21 cellular contexts compared by ENCODE assay signal in the genomic region with DNA sequence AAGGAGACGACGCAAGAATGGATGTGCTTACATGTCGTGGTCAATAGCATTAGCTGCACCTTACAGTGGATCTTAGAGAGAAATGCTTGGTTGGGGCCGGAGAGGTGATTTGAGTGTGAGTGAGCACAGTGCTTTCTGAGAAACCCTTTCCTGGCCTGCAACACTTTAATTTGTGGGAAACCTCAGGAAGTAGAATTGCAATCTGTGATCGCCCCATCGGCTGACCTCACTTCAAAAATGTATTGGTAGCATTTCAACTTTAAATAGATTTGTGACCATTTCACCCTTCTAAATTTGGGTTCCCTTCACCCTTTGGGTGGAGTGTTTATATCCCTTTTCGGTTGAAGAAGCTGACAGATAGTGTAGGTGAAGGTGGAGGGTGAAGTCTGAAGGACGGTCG. TPM values are rescaled to one million over a fixed set of nuclear protein-coding genes. Genes with fewer than 3 reads are reported as not detected.
A peak's percentile ranks its signal among the peaks of the same experiment; 100 is the strongest.
DNase-seq lines count a peak whose midpoint lies in the region; ATAC-seq and TF ChIP-seq lines count a peak whose summit lies in the region.
"Had no signal": no experiment of that assay in that cellular context is flagged by ENCODE, and none has a peak within 500 bp of the region (broad histone marks: within the 10 kb centered on the region; RNA-seq: fewer than 3 reads in every experiment).

No MANE protein-coding gene starts in this region.

- H3K9me3 ChIP-seq in spleen: peaks cover 0 to 3% (median 0%) of the 10 kb centered on the region in 8 donors
- no peaks in the 10 kb centered on the region for H3K9me3 ChIP-seq in psoas muscle
- H3K9me3 ChIP-seq: gastroesophageal sphincter had no signal

- H3K4me1 ChIP-seq in spleen: peaks cover 27 to 98% (median 71%) of the 10 kb centered on the region in 6 donors
- H3K4me1 ChIP-seq in psoas muscle: no peaks in the 10 kb centered on the region
- H3K4me1 ChIP-seq: gastroesophageal sphincter, tibial nerve had no signal

- DNase-seq in activated CD4-positive, alpha-beta T cell treated with anti-CD3 and anti-CD28 coated beads for 36 hours: no peak
- DNase-seq in activated CD4-positive, alpha-beta T cell treated with anti-CD3 and anti-CD28 coated beads for 1 hour: no peak
- DNase-seq in spleen (no peak), DMS114 treated with DMSO at 0.1 percent for 48 hours (lab: John Stamatoyannopoulos, UW; ENCODE audit: unreplicated experiment) (no peak), psoas muscle (no peak)
- DNase-seq: activated CD8-positive, alpha-beta memory T cell treated with anti-CD3 and anti-CD28 coated beads, Interleukin-2, amount 50 U/mL, for 4 hours; C1 segment of cervical spinal cord; dermis blood vessel endothelial cell; DMS79; erythroblast; KG1; mesendoderm; NCI-H1092 treated with DMSO at 0.1 percent for 48 hours; NCI-H526 treated with DMSO at 0.1 percent for 48 hours; SHP77 had no signal

- H3K27me3 ChIP-seq in spleen (replicated peaks in 1 of 7): no peaks in the 10 kb centered on the region
- H3K27me3 ChIP-seq in psoas muscle (ENCODE audit: insufficient read depth in 3 of 3, low read length in 2 of 3): no peaks in the 10 kb centered on the region
- H3K27me3 ChIP-seq: gastroesophageal sphincter, tibial nerve had no signal

- TF ChIP-seq CTCF in spleen (IDR thresholded peaks at IDR 0.05 in 8 of 11, conservative IDR thresholded peaks at IDR 0.05 in 3 of 11) (no peak), psoas muscle (IDR thresholded peaks at IDR 0.05) (no peak)

- peaks cover 67% of the 10 kb centered on the region for H3K36me3 Mint-ChIP-seq in activated CD4-positive, alpha-beta T cell treated with anti-CD3 and anti-CD28 coated beads for 36 hours (ENCODE audit: low read depth)
- peaks cover 16% of the 10 kb centered on the region for H3K36me3 Mint-ChIP-seq in activated naive CD8-positive, alpha-beta T cell

- H3K36me3 ChIP-seq in spleen (peaks cover 0 to 33% (median 0%) of the 10 kb centered on the region in 6 donors), psoas muscle (ENCODE audit: insufficient read depth in 1 of 2, low read depth in 1 of 2) (no peaks in the 10 kb centered on the region)
- H3K36me3 ChIP-seq: gastroesophageal sphincter, tibial nerve had no signal

- no peaks in the 10 kb centered on the region for H3K9me3 Mint-ChIP-seq in activated CD4-positive, alpha-beta T cell treated with anti-CD3 and anti-CD28 coated beads for 36 hours (ENCODE audit: low read depth)
- no peaks in the 10 kb centered on the region for H3K9me3 Mint-ChIP-seq in activated naive CD8-positive, alpha-beta T cell (ENCODE audit: low read depth)

- H3K27ac ChIP-seq in spleen (peak overlapping the region in 6 of 8 donors; percentile 23 to 72 (median 50)), psoas muscle (no peak overlapping the region)
- H3K27ac ChIP-seq: gastroesophageal sphincter, tibial nerve had no signal

- peaks cover 85% of the 10 kb centered on the region for H3K4me1 Mint-ChIP-seq in activated CD4-positive, alpha-beta T cell treated with anti-CD3 and anti-CD28 coated beads for 36 hours
- H3K4me1 Mint-ChIP-seq in activated naive CD8-positive, alpha-beta T cell (ENCODE audit: low read depth): peaks cover 86% of the 10 kb centered on the region

- H3K4me3 Mint-ChIP-seq in activated CD4-positive, alpha-beta T cell treated with anti-CD3 and anti-CD28 coated beads for 36 hours: no peak overlapping the region
- no peak overlapping the region for H3K4me3 Mint-ChIP-seq in activated naive CD8-positive, alpha-beta T cell

- POLR2A ChIA-PET in activated CD4-positive, alpha-beta T cell treated with anti-CD3 and anti-CD28 coated beads for 36 hours (lab: Charles Lee): interaction anchor here (0.6 kb wide), 1 partner anchor 1322 kb away, joined by 3 read pairs; no protein-coding TSS in a partner anchor

- TF ChIP-seq POLR2A in spleen (IDR thresholded peaks at IDR 0.05): no peak

- H3K4me3 ChIP-seq in spleen (peak overlapping the region in 1 of 8 donors; percentile 3), psoas muscle (no peak overlapping the region)
- H3K4me3 ChIP-seq: gastroesophageal sphincter, tibial nerve had no signal

- no peak for ATAC-seq in activated CD4-positive, alpha-beta T cell treated with anti-CD3 and anti-CD28 coated beads for 36 hours
- peak; percentile 39 for ATAC-seq in HG03469 (IDR thresholded peaks at IDR 0.05; ENCODE audit: unreplicated experiment)
- ATAC-seq in HG03108 (IDR thresholded peaks at IDR 0.05; ENCODE audit: unreplicated experiment): no peak
- no peak for ATAC-seq in psoas muscle
- ATAC-seq: gastroesophageal sphincter had no signal

- CTCF ChIA-PET in activated CD4-positive, alpha-beta T cell treated with anti-CD3 and anti-CD28 coated beads for 36 hours (lab: Charles Lee): interaction anchor here (0.6 to 1.6 kb wide), 3 partner anchors 20 to 300 kb away, joined by 3 to 8 read pairs (median 4); no protein-coding TSS in a partner anchor

- 48 to 61% (median 51%) methylated on average over 9 of the region's 9 CpGs for WGBS in spleen, 5 donors
- WGBS in psoas muscle, 3 donors: 78 to 84% (median 79%) methylated on average over 9 of the region's 9 CpGs

- intact Hi-C loops in activated CD4-positive, alpha-beta T cell treated with anti-CD3 and anti-CD28 coated beads for 36 hours (cut with DNase I, micrococcal nuclease): no loop called here
- intact Hi-C loops in spleen (cut with DNase I; ENCODE audit: low total_unique reads): no loop called here
- intact Hi-C loops in psoas muscle (cut with DNase I): no loop called here

- H3K27me3 Mint-ChIP-seq in activated CD4-positive, alpha-beta T cell treated with anti-CD3 and anti-CD28 coated beads for 36 hours: no peaks in the 10 kb centered on the region
- no peaks in the 10 kb centered on the region for H3K27me3 Mint-ChIP-seq in activated naive CD8-positive, alpha-beta T cell

- H3K27ac Mint-ChIP-seq in activated CD4-positive, alpha-beta T cell treated with anti-CD3 and anti-CD28 coated beads for 36 hours: peak overlapping the region; percentile 80
- H3K27ac Mint-ChIP-seq in activated naive CD8-positive, alpha-beta T cell: peak overlapping the region; percentile 84

RNA-seq across cellular contexts. Expression of a gene that starts 13.2 kb away (rescaled TPM):
- total RNA-seq in activated CD4-positive, alpha-beta T cell treated with anti-CD3 and anti-CD28 coated beads for 36 hours: 10 to 100 TPM; 57.5 to 83.8 TPM
- 100 to 1,000 TPM; 169 to 284 (median 189) TPM for total RNA-seq in spleen
- polyA plus RNA-seq in spleen: 10 to 100 TPM; 33.8 to 53.5 (median 39.3) TPM
- 1 to 10 TPM in 3 of 4 donors, under 1 TPM in 1; 0.83 to 1.5 (median 1.2) TPM for total RNA-seq in psoas muscle
- under 1 TPM; 0.13 to 0.23 (median 0.14) TPM for polyA plus RNA-seq in psoas muscle
- total RNA-seq: bronchial epithelial cell, dermis blood vessel endothelial cell had no signal

Comparison
In these comparisons a context has a peak if more than half of its experiments do, and no peak if none do; other contexts are left out.
1. RNA of a gene that starts 13.2 kb away (total RNA-seq): 169 to 284 TPM in spleen and 57.5 to 83.8 TPM in activated CD4-positive, alpha-beta T cell treated with anti-CD3 and anti-CD28 coated beads for 36 hours; 0.83 to 1.5 TPM in psoas muscle; every median in the first group is over 10 times any median in the second.